Comparison of ENCODE assay signal across 8 cellular contexts in the genomic region with DNA sequence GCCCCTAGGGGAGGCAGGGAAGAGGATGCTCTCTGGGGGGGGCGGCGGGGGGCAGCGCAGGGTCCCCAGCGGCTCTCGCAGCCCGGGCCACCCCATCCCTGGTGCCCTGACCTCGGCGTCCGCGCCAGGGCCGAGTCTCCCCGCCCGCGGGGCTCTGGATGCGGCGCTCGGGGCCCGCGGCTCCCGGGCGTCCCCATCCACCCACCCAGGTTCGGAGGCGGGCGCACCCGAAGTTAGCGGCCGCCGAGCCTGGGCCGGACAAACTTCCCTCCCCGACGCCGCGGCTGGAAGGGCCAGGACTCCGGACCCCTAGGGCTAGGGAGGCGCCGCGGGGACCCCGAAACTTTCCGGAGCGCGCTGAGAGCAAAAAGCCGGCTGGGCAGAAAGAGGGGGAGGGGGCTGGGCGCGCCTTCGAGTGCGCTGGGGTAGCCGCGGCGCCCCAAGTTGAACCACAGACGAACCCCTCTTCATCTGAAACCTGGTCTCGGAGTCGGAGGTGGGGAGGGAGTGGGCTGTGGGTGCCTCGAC. TPM values are rescaled to one million over a fixed set of nuclear protein-coding genes. Genes with fewer than 3 reads are reported as not detected.
DNase-seq lines count a peak whose midpoint lies in the region; TF ChIP-seq lines count a peak whose summit lies in the region.

No MANE protein-coding gene starts in this region.

- no peaks in the 10 kb centered on the region for H3K36me3 Mint-ChIP-seq in CD14-positive monocyte

- DNase-seq in CD14-positive monocyte (ENCODE audit: low spot score) (peak; percentile 40), NB4 (ENCODE audit: low read depth) (peak; percentile 55), fibroblast of villous mesenchyme (ENCODE audit: low read depth) (no peak), posterior vena cava (ENCODE audit: low spot score) (peak; percentile 81), NOMO-1 treated with DMSO at 0.1 percent for 48 hours (lab: John Stamatoyannopoulos, UW; ENCODE audit: unreplicated experiment) (no peak), activated gamma-delta T cell (lab: John Stamatoyannopoulos, UW) (no peak), epidermal melanocyte (ENCODE audit: insufficient read length, low spot score) (no peak)
- no peak for DNase-seq in activated CD4-positive, alpha-beta T cell treated with anti-CD3 and anti-CD28 coated beads, Interleukin-2, amount 50 U/mL, for 1 hour

- no peak for TF ChIP-seq CTCF in CD14-positive monocyte (IDR thresholded peaks at IDR 0.05)
- TF ChIP-seq CTCF in NB4 (IDR thresholded peaks at IDR 0.05; ENCODE audit: low read depth, low read length): no peak
- TF ChIP-seq CTCF in fibroblast of villous mesenchyme (IDR thresholded peaks at IDR 0.05; ENCODE audit: insufficient read depth, low read depth, low read length): no peak

- H3K4me1 Mint-ChIP-seq in CD14-positive monocyte: peaks cover 7% of the 10 kb centered on the region

- no peak for TF ChIP-seq POLR2A in NB4 (IDR thresholded peaks at IDR 0.05; ENCODE audit: extremely low read depth, insufficient read length)

- peak overlapping the region in 1 of 2 donors; percentile 57 for H3K4me3 Mint-ChIP-seq in CD14-positive monocyte

- H3K27me3 Mint-ChIP-seq in CD14-positive monocyte (ENCODE audit: low read depth in 3 of 3): peaks cover 52 to 91% (median 65%) of the 10 kb centered on the region in 3 donors

- no peak overlapping the region for H3K27ac Mint-ChIP-seq in CD14-positive monocyte

- intact Hi-C loops in CD14-positive monocyte (cut with micrococcal nuclease) (loop anchor here in 1 of 2 donors (10.0 kb wide), 1 partner anchor 678 kb away; no protein-coding TSS in a partner anchor), posterior vena cava (cut with DNase I) (no loop called here)

- peaks cover 6 to 21% (median 10%) of the 10 kb centered on the region in 7 donors for H3K9me3 Mint-ChIP-seq in CD14-positive monocyte

- H3K4me3 ChIP-seq in NB4 (ENCODE audit: low read depth, low read length) (no peak overlapping the region), fibroblast of villous mesenchyme (ENCODE audit: low read depth, low read length) (peak overlapping the region; percentile 44)

RNA-seq across cellular contexts. Expression of gene ELFN1, which starts 3.8 kb away (rescaled TPM):
- polyA plus RNA-seq in CD14-positive monocyte: not detected
- 0.86 and 1.6 TPM in 2 replicates for total RNA-seq in fibroblast of villous mesenchyme
- total RNA-seq in posterior vena cava: 1 to 10 TPM; 1.2 to 1.8 TPM

Comparison
In these comparisons a context has a peak if more than half of its experiments do, and no peak if none do; other contexts are left out.
1. DNase-seq: peak in CD14-positive monocyte (single experiment), NB4 (single experiment) and posterior vena cava (single experiment); none in fibroblast of villous mesenchyme (single experiment), activated CD4-positive, alpha-beta T cell treated with anti-CD3 and anti-CD28 coated beads, Interleukin-2, amount 50 U/mL, for 1 hour (single experiment), NOMO-1 treated with DMSO at 0.1 percent for 48 hours (single experiment), activated gamma-delta T cell (single experiment) and epidermal melanocyte (single experiment).